23 cellular contexts compared by ENCODE assay signal in genomic region chr1:205971082-205971481, GRCh38. TPM values are rescaled to one million over a fixed set of nuclear protein-coding genes. Genes with fewer than 3 reads are reported as not detected.
DNase-seq lines count a peak whose midpoint lies in the region; TF ChIP-seq lines count a peak whose summit lies in the region.
"Had no signal": no experiment of that assay in that cellular context is flagged by ENCODE, and none has a peak within 500 bp of the region (broad histone marks: within the 10 kb centered on the region; RNA-seq: fewer than 3 reads in every experiment).

No MANE protein-coding gene starts in this region.

- H4K20me1 ChIP-seq in BLaER1 (no peaks in the 10 kb centered on the region), hepatocyte (ENCODE audit: insufficient read depth, poor library complexity, severe bottlenecking) (no peaks in the 10 kb centered on the region)

- no peak for TF ChIP-seq POLR2A in sigmoid colon (IDR thresholded peaks at IDR 0.05)
- TF ChIP-seq POLR2A in spleen (IDR thresholded peaks at IDR 0.05): no peak

- peak overlapping the region; percentile 15; the same call in 1 of the 2 replicates for H3K9ac ChIP-seq in BLaER1

- 73 to 82% methylated on average over 4 of the region's 4 CpGs for WGBS in sigmoid colon, 2 donors
- 61 to 89% (median 67%) methylated on average over 4 of the region's 4 CpGs for WGBS in spleen, 5 donors
- WGBS in hepatocyte (ENCODE audit: low lambda C conversion rate, missing lambda C conversion rate): 88% methylated on average over 4 of the region's 4 CpGs

- H3K9me2 ChIP-seq in hepatocyte (replicated peaks; ENCODE audit: insufficient read depth): no peaks in the 10 kb centered on the region

- no peaks in the 10 kb centered on the region for H3K27me3 ChIP-seq in BLaER1
- H3K27me3 ChIP-seq in sigmoid colon: no peaks in the 10 kb centered on the region
- no peaks in the 10 kb centered on the region for H3K27me3 ChIP-seq in spleen (replicated peaks in 1 of 7)
- no peaks in the 10 kb centered on the region for H3K27me3 ChIP-seq in hepatocyte

- H3K27ac ChIP-seq in BLaER1 (0 out of 2 replicates have a peak overlapping the region, but pooled peaks have one; percentile 36), VCaP (peak overlapping the region; percentile 31; the same call in 1 of the 2 replicates), sigmoid colon (no peak overlapping the region), spleen (no peak overlapping the region), hepatocyte (no peak overlapping the region)
- H3K27ac ChIP-seq: 22Rv1 had no signal

- TF ChIP-seq CTCF in VCaP (conservative IDR thresholded peaks at IDR 0.05) (no peak), sigmoid colon (IDR thresholded peaks at IDR 0.05) (no peak), spleen (IDR thresholded peaks at IDR 0.05 in 8 of 11, conservative IDR thresholded peaks at IDR 0.05 in 3 of 11) (no peak), hepatocyte (IDR thresholded peaks at IDR 0.05; ENCODE audit: poor library complexity) (no peak)

- H2AFZ ChIP-seq in hepatocyte: no peak overlapping the region
- H2AFZ ChIP-seq: GM23338 had no signal

- H3K4me2 ChIP-seq in BLaER1 (peak overlapping the region; percentile 63), hepatocyte (no peak overlapping the region)
- H3K4me2 ChIP-seq: GM23338 had no signal

- H3K9me3 ChIP-seq in BLaER1 (no peaks in the 10 kb centered on the region), sigmoid colon (no peaks in the 10 kb centered on the region), spleen (no peaks in the 10 kb centered on the region), hepatocyte (ENCODE audit: low read depth) (no peaks in the 10 kb centered on the region)
- H3K9me3 ChIP-seq: Caco-2 had no signal

- H3K36me3 ChIP-seq in BLaER1: no peaks in the 10 kb centered on the region
- H3K36me3 ChIP-seq in sigmoid colon: no peaks in the 10 kb centered on the region
- no peaks in the 10 kb centered on the region for H3K36me3 ChIP-seq in spleen
- no peaks in the 10 kb centered on the region for H3K36me3 ChIP-seq in hepatocyte (replicated peaks; ENCODE audit: insufficient read depth, low read depth)

- intact Hi-C loops in sigmoid colon (cut with DNase I): no loop called here
- intact Hi-C loops in spleen (cut with DNase I; ENCODE audit: low total_unique reads): no loop called here

- no peak overlapping the region for H3K4me3 ChIP-seq in BLaER1
- no peak overlapping the region for H3K4me3 ChIP-seq in sigmoid colon
- no peak overlapping the region for H3K4me3 ChIP-seq in spleen
- H3K4me3 ChIP-seq in hepatocyte: no peak overlapping the region
- H3K4me3 ChIP-seq: GM12878, GM23338 had no signal

- no peak for TF ChIP-seq EP300 in sigmoid colon (IDR thresholded peaks at IDR 0.05)

- DNase-seq in DMS53 (lab: John Stamatoyannopoulos, UW) (peak; percentile 44), DMS53 treated with DMSO at 0.1 percent for 48 hours (lab: John Stamatoyannopoulos, UW; ENCODE audit: unreplicated experiment) (no peak), sigmoid colon (peak; percentile 18), NCI-H2171 (lab: John Stamatoyannopoulos, UW) (no peak), spleen (no peak), hepatocyte (ENCODE audit: low spot score) (no peak)
- DNase-seq: AML-193; Caco-2; CD4-positive, CD25-positive, alpha-beta regulatory T cell; HCEC 1CT; KG1; NCI-H1417 treated with DMSO at 0.1 percent for 48 hours; NCI-H1930; NCI-H2227 treated with DMSO at 0.1 percent for 48 hours; NCI-H510A treated with DMSO at 0.1 percent for 48 hours; NCI-H774; SIG-M5 had no signal

- peaks cover 54% of the 10 kb centered on the region for H3K4me1 ChIP-seq in BLaER1
- H3K4me1 ChIP-seq in sigmoid colon: no peaks in the 10 kb centered on the region
- H3K4me1 ChIP-seq in spleen: peaks cover 0 to 5% (median 0%) of the 10 kb centered on the region in 6 donors
- no peaks in the 10 kb centered on the region for H3K4me1 ChIP-seq in hepatocyte (ENCODE audit: insufficient read depth)
- H3K4me1 ChIP-seq: Caco-2 had no signal

- H3K79me2 ChIP-seq in hepatocyte: no peaks in the 10 kb centered on the region

RNA-seq across cellular contexts. Expression of gene SLC26A9, which starts 27.8 kb away (rescaled TPM):
- total RNA-seq in sigmoid colon: not detected
- polyA plus RNA-seq in sigmoid colon: under 1 TPM in 1 of 3 donors, not detected in 2; 0.60 TPM
- not detected for total RNA-seq in spleen
- under 1 TPM in 2 of 3 donors, not detected in 1; 0.02 to 0.03 TPM for polyA plus RNA-seq in spleen
- 0.13 and 0.44 TPM in 2 replicates for total RNA-seq in hepatocyte
- 0.63 and 2.4 TPM in 2 replicates for polyA plus RNA-seq in hepatocyte
- total RNA-seq: Caco-2; CD4-positive, CD25-positive, alpha-beta regulatory T cell; GM23338; OCI-LY7 had no signal
- polyA plus RNA-seq: CD4-positive, CD25-positive, alpha-beta regulatory T cell; GM23338 had no signal

RNA-seq across cellular contexts. Expression of gene RAB7B, which starts 32.1 kb away (rescaled TPM):
- total RNA-seq in sigmoid colon (1 to 10 TPM in 3 of 4 donors, under 1 TPM in 1; 0.27 to 5.3 (median 2.0) TPM), spleen (1 to 10 TPM in 6 of 7 donors, under 1 TPM in 1; 0.34 to 3.2 (median 2.6) TPM), hepatocyte (3.9 and 4.5 TPM in 2 replicates)
- polyA plus RNA-seq in sigmoid colon (1 to 10 TPM in 2 of 3 donors, under 1 TPM in 1; 0.69 to 2.1 (median 1.2) TPM), spleen (1 to 10 TPM in 1 of 3 donors, under 1 TPM in 2; 0.67 to 2.0 (median 0.85) TPM), hepatocyte (16.6 and 22.6 TPM in 2 replicates)
- total RNA-seq: Caco-2; CD4-positive, CD25-positive, alpha-beta regulatory T cell; GM12878; GM23338; OCI-LY7 had no signal
- polyA plus RNA-seq: CD4-positive, CD25-positive, alpha-beta regulatory T cell; GM23338 had no signal

RNA-seq across cellular contexts. Expression of gene CTSE, which starts 52.6 kb away (rescaled TPM):
- total RNA-seq in sigmoid colon: not detected
- polyA plus RNA-seq in sigmoid colon: 1 to 10 TPM; 4.4 to 9.0 (median 8.6) TPM
- total RNA-seq in spleen: under 1 TPM in 2 of 7 donors, not detected in 5; 0.40 to 0.66 TPM
- polyA plus RNA-seq in spleen: under 1 TPM; 0.06 to 0.11 (median 0.09) TPM
- total RNA-seq in hepatocyte: 65.9 and 66.4 TPM in 2 replicates
- polyA plus RNA-seq in hepatocyte: 66.7 and 86.0 TPM in 2 replicates
- total RNA-seq: CD4-positive, CD25-positive, alpha-beta regulatory T cell; GM23338; OCI-LY7 had no signal
- polyA plus RNA-seq: CD4-positive, CD25-positive, alpha-beta regulatory T cell; GM12878; GM23338 had no signal

Comparison
In these comparisons a context has a peak if more than half of its experiments do, and no peak if none do; other contexts are left out.
1. DNase-seq: peak in DMS53 (single experiment) and sigmoid colon (single experiment); none in DMS53 treated with DMSO at 0.1 percent for 48 hours (single experiment), NCI-H2171 (single experiment), spleen (single experiment) and hepatocyte (single experiment).
2. H3K27ac ChIP-seq: peak in BLaER1 (single experiment) and VCaP (single experiment); none in sigmoid colon (0 of 4), spleen (0 of 8) and hepatocyte (single experiment).
3. RNA of gene CTSE, which starts 52.6 kb away (total RNA-seq): 65.9 to 66.4 TPM in hepatocyte; 0.40 to 0.66 TPM in spleen and not detected in sigmoid colon; every median in the first group is over 10 times any median in the second.